ENCODE assay signal across 30 cellular contexts in the genomic region with DNA sequence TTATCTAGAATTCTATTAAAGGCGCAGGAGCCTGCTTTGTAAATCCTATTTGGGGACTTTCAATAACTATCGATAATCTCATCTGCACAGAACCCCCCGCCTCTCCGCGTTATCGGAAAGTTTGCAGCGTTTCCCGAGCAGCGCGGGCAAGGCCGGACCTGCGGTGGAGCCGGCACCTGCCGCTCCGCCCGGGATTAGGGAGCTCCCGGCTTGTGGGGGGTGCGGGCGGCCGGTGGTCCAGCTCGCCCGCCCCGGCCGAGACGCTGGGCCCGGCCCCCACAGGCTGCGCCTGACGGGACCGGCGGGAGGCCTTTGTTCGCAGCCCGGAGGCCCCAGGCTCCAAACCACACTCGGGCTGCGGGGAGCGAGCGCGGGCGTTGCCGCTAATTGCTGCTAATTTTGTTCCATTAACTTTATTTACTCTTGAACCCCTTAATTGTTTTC. TPM values are rescaled to one million over a fixed set of nuclear protein-coding genes. Genes with fewer than 3 reads are reported as not detected.
DNase-seq lines count a peak whose midpoint lies in the region; ATAC-seq and TF ChIP-seq lines count a peak whose summit lies in the region.
"Had no signal": no experiment of that assay in that cellular context is flagged by ENCODE, and none has a peak within 500 bp of the region (broad histone marks: within the 10 kb centered on the region; RNA-seq: fewer than 3 reads in every experiment).

No MANE protein-coding gene starts in this region.

- peak; percentile 32 for DNase-seq in NCI-H146 (lab: John Stamatoyannopoulos, UW)
- DNase-seq in NCI-H146 treated with DMSO at 0.1 percent for 48 hours (lab: John Stamatoyannopoulos, UW; ENCODE audit: unreplicated experiment) = no peak
- DNase-seq in GM23338 (ENCODE audit: low spot score) = peak; percentile 41
- DNase-seq in central memory CD8-positive, alpha-beta T cell (ENCODE audit: low spot score in 2 of 2) = no peak
- DNase-seq in mucosa of descending colon = peak in 2 of 3 donors; percentile 6 to 15
- no peak for DNase-seq in ascending aorta (ENCODE audit: low spot score in 2 of 2)
- no peak for DNase-seq in H9
- DNase-seq in RKO (ENCODE audit: low spot score) = no peak
- DNase-seq: activated CD4-positive, alpha-beta T cell treated with anti-CD3 and anti-CD28 coated beads for 36 hours; activated naive CD4-positive, alpha-beta T cell treated with anti-CD3 and anti-CD28 coated beads, Interleukin-2, amount 50 U/mL, for 16 hours; amygdala; CD4-positive, CD25-positive, alpha-beta regulatory T cell; dorsolateral prefrontal cortex; EL; HFFc6; Kasumi-1; naive B cell; NCI-H187; NCI-H526 treated with DMSO at 0.1 percent for 48 hours; ovary; small intestine; stimulated activated CD8-positive, alpha-beta memory T cell treated with anti-CD3 and anti-CD28 coated beads, Interleukin-4, amount 100 ng/mL, for 48 hours; stomach; thyroid gland had no signal

- no peak overlapping the region for H2BK5ac ChIP-seq in H9 (ENCODE audit: insufficient read length, low read length)

- ATAC-seq in GM23338 (peak; percentile 24), mucosa of descending colon (no peak)
- ATAC-seq in central memory CD8-positive, alpha-beta T cell (replicated peaks; ENCODE audit: extremely low read depth, poor library complexity, severe bottlenecking) = no peak
- ATAC-seq: activated CD4-positive, alpha-beta T cell treated with anti-CD3 and anti-CD28 coated beads for 36 hours; gastroesophageal sphincter had no signal

- no peak overlapping the region for H3T11ph ChIP-seq in H9 (ENCODE audit: low read length)

- H2BK120ac ChIP-seq in H9 (ENCODE audit: low read depth, low read length, poor library complexity, severe bottlenecking) = no peak overlapping the region

- no peak overlapping the region for H2BK12ac ChIP-seq in H9 (ENCODE audit: insufficient read length, low read depth, low read length)

- H4K5ac ChIP-seq in H9 (ENCODE audit: insufficient read length, low read depth, low read length) = no peak overlapping the region

- no peaks in the 10 kb centered on the region; the same call in 1 of the 3 replicates for H3K9me3 Mint-ChIP-seq in GM23338
- no peaks in the 10 kb centered on the region for H3K9me3 Mint-ChIP-seq in central memory CD8-positive, alpha-beta T cell
- H3K9me3 Mint-ChIP-seq in H9 = peaks cover 0 to 2% of the 10 kb centered on the region in 2 experiments; a peak in 3 of 5 replicates
- H3K9me3 Mint-ChIP-seq: HFFc6 had no signal

- no CpG with 5 or more reads among the region's 39 CpGs for WGBS in H9 (ENCODE audit: extremely low coverage, insufficient read length, low lambda C conversion rate)

- H3K27me3 ChIP-seq in GM23338 (ENCODE audit: insufficient read depth) = peaks cover 100% of the 10 kb centered on the region
- peaks cover 74% of the 10 kb centered on the region for H3K27me3 ChIP-seq in ascending aorta
- peaks cover 92% of the 10 kb centered on the region for H3K27me3 ChIP-seq in H9 (ENCODE audit: insufficient read depth, low read length)

- H3K27me3 Mint-ChIP-seq in GM23338 (ENCODE audit: insufficient read depth, low read depth, poor library complexity) = peaks cover 94% of the 10 kb centered on the region
- peaks cover 80% of the 10 kb centered on the region for H3K27me3 Mint-ChIP-seq in central memory CD8-positive, alpha-beta T cell
- peaks cover 97% of the 10 kb centered on the region for H3K27me3 Mint-ChIP-seq in H9 (ENCODE audit: low read depth)

- no peak overlapping the region for H3K4ac ChIP-seq in H9 (ENCODE audit: low read depth, low read length)

- no peaks in the 10 kb centered on the region for H3K36me3 Mint-ChIP-seq in GM23338 (ENCODE audit: low read depth)
- peaks cover 16% of the 10 kb centered on the region for H3K36me3 Mint-ChIP-seq in central memory CD8-positive, alpha-beta T cell (ENCODE audit: insufficient read depth)
- H3K36me3 Mint-ChIP-seq in H9 (ENCODE audit: insufficient read depth in 1 of 3, low read depth in 3 of 3) = peaks cover 0 to 1% (median 0%) of the 10 kb centered on the region in 3 experiments; a peak in 2 of 7 replicates
- H3K36me3 Mint-ChIP-seq: CD4-positive, CD25-positive, alpha-beta regulatory T cell; naive B cell had no signal

- H4K91ac ChIP-seq in H9 (ENCODE audit: insufficient read length, low read depth, low read length) = no peak overlapping the region

- H4K8ac ChIP-seq in H9 (replicated peaks; ENCODE audit: insufficient read length, low read depth, low read length) = no peak overlapping the region

- TF ChIP-seq CTCF in GM23338 (conservative IDR thresholded peaks at IDR 0.05; ENCODE audit: low read depth in 2 of 2) (no peak), mucosa of descending colon (IDR thresholded peaks at IDR 0.05) (no peak), ascending aorta (IDR thresholded peaks at IDR 0.05) (no peak), H9 (conservative IDR thresholded peaks at IDR 0.05) (no peak)

- no peak overlapping the region for H3K56ac ChIP-seq in H9 (ENCODE audit: insufficient read length, low read depth, low read length)

- no peak overlapping the region for H2BK20ac ChIP-seq in H9 (ENCODE audit: low read depth, low read length, poor library complexity, severe bottlenecking)

- H3K9ac ChIP-seq in H9 (ENCODE audit: extremely low read depth, insufficient read length, low read length) = no peak overlapping the region

- H3K36me3 ChIP-seq in GM23338 (ENCODE audit: insufficient read depth) = no peaks in the 10 kb centered on the region
- H3K36me3 ChIP-seq in mucosa of descending colon (ENCODE audit: low read depth) = no peaks in the 10 kb centered on the region
- no peaks in the 10 kb centered on the region for H3K36me3 ChIP-seq in ascending aorta
- H3K36me3 ChIP-seq: gastroesophageal sphincter, ovary, SJSA1, stomach, thyroid gland, vagina had no signal

- H3K79me1 ChIP-seq in H9 (ENCODE audit: insufficient read depth, low read depth, low read length, poor library complexity, severe bottlenecking) = no peaks in the 10 kb centered on the region

- H2BK15ac ChIP-seq in H9 (ENCODE audit: low read depth, low read length) = no peak overlapping the region

- H3K18ac ChIP-seq in H9 (ENCODE audit: insufficient read length, low read depth, low read length) = no peak overlapping the region

- H3K9me2 ChIP-seq in GM23338 (ENCODE audit: insufficient read depth) = no peaks in the 10 kb centered on the region

- peaks cover 27% of the 10 kb centered on the region for H3F3A ChIP-seq in GM23338 (replicated peaks; ENCODE audit: low read depth)

- H3K23ac ChIP-seq in H9 (ENCODE audit: insufficient read length, low read depth, low read length) = no peak overlapping the region

- H3K14ac ChIP-seq in H9 (ENCODE audit: insufficient read depth, low read length) = no peak overlapping the region

- H2AFZ ChIP-seq in GM23338 (no peak overlapping the region), H9 (ENCODE audit: low read length) (no peak overlapping the region)

- H3K79me2 ChIP-seq in GM23338 (replicated peaks; ENCODE audit: insufficient read depth) (no peaks in the 10 kb centered on the region), H9 (ENCODE audit: insufficient read depth, low read length) (no peaks in the 10 kb centered on the region)

- H3K4me1 ChIP-seq in GM23338 (ENCODE audit: insufficient read depth) (peaks cover 63% of the 10 kb centered on the region), mucosa of descending colon (ENCODE audit: low read depth) (no peaks in the 10 kb centered on the region), ascending aorta (peaks cover 2 to 3% of the 10 kb centered on the region in 2 donors), H9 (ENCODE audit: insufficient read depth, low read length) (no peaks in the 10 kb centered on the region)
- H3K4me1 ChIP-seq: SJSA1 had no signal

- H3K4me3 Mint-ChIP-seq in GM23338 (peak overlapping the region; percentile 45; the same call in 1 of the 3 replicates), H9 (no peak overlapping the region)
- H3K4me3 Mint-ChIP-seq in central memory CD8-positive, alpha-beta T cell = peak overlapping the region; percentile 13
- H3K4me3 Mint-ChIP-seq: activated CD4-positive, alpha-beta T cell treated with anti-CD3 and anti-CD28 coated beads for 36 hours; HFFc6 had no signal

- peak overlapping the region; percentile 72 for H3K4me2 ChIP-seq in GM23338
- H3K4me2 ChIP-seq in H9 (ENCODE audit: insufficient read depth, insufficient read length, low read length) = no peak overlapping the region

- H3K23me2 ChIP-seq in H9 (ENCODE audit: insufficient read length, low read depth, low read length, poor library complexity, severe bottlenecking) = no peaks in the 10 kb centered on the region

- H3K4me3 ChIP-seq in GM23338 = peak overlapping the region; percentile 47; the same call in 1 of the 2 replicates
- no peak overlapping the region for H3K4me3 ChIP-seq in mucosa of descending colon
- H3K4me3 ChIP-seq in ascending aorta = no peak overlapping the region
- H3K4me3 ChIP-seq: gastroesophageal sphincter, ovary, SJSA1, stomach, thyroid gland, vagina had no signal

- H3K9me3 ChIP-seq in mucosa of descending colon (no peaks in the 10 kb centered on the region), ascending aorta (no peaks in the 10 kb centered on the region), H9 (ENCODE audit: control insufficient read depth, low read depth, low read length) (no peaks in the 10 kb centered on the region)
- H3K9me3 ChIP-seq: gastroesophageal sphincter, ovary, SJSA1, stomach, thyroid gland, vagina had no signal

- intact Hi-C loops in mucosa of descending colon (cut with DNase I, micrococcal nuclease) (no loop called here), ascending aorta (cut with DNase I) (no loop called here)

- peaks cover 38% of the 10 kb centered on the region for H3K4me1 Mint-ChIP-seq in GM23338
- no peaks in the 10 kb centered on the region for H3K4me1 Mint-ChIP-seq in central memory CD8-positive, alpha-beta T cell
- H3K4me1 Mint-ChIP-seq in H9 = peaks cover 5 to 39% of the 10 kb centered on the region in 2 experiments; a peak in 3 of 4 replicates

- H3K27ac ChIP-seq in GM23338 (ENCODE audit: low read depth) (no peak overlapping the region), ascending aorta (no peak overlapping the region), H9 (ENCODE audit: insufficient read length, low read depth, low read length) (no peak overlapping the region)
- H3K27ac ChIP-seq: gastroesophageal sphincter, ovary, SJSA1, stomach, thyroid gland, vagina had no signal

- H4K20me1 ChIP-seq in GM23338 (replicated peaks; ENCODE audit: insufficient read depth) (peaks cover 30% of the 10 kb centered on the region; the same call in 1 of the 2 replicates), H9 (ENCODE audit: control insufficient read depth, insufficient read depth, insufficient read length) (no peaks in the 10 kb centered on the region)

- H2AK5ac ChIP-seq in H9 (ENCODE audit: insufficient read length, low read length) = no peak overlapping the region

- H3K27ac Mint-ChIP-seq in GM23338 (no peak overlapping the region), H9 (no peak overlapping the region)
- no peak overlapping the region for H3K27ac Mint-ChIP-seq in central memory CD8-positive, alpha-beta T cell (ENCODE audit: low read depth)
- H3K27ac Mint-ChIP-seq: activated CD4-positive, alpha-beta T cell treated with anti-CD3 and anti-CD28 coated beads for 36 hours; CD4-positive, CD25-positive, alpha-beta regulatory T cell; HFFc6 had no signal

TF ChIP-seq in GM23338, 12 proteins besides CTCF, POLR2A, EP300 and RAD21 (continues in another document):
- no peak for TF ChIP-seq STAT1 (IDR thresholded peaks at IDR 0.05; ENCODE audit: unreplicated experiment)

RNA-seq across cellular contexts. Expression of a gene that starts 9.5 kb away (rescaled TPM):
- not detected in 2 replicates for total RNA-seq in GM23338 (2014; rRNA removed; shearing (Covaris generic))
- not detected in 2 replicates for polyA plus RNA-seq in GM23338 (2016; fragmentation: Nextera tagmentation; extraction: Ambion mirVana)
- total RNA-seq in mucosa of descending colon = not detected
- total RNA-seq in ascending aorta = not detected
- total RNA-seq in H9 (2021) = not detected in 2 replicates
- total RNA-seq: activated CD4-positive, alpha-beta T cell treated with anti-CD3 and anti-CD28 coated beads for 36 hours; CD4-positive, CD25-positive, alpha-beta regulatory T cell; dorsolateral prefrontal cortex; fibroblast of lung; gastroesophageal sphincter; HFFc6; liver; ovary; SJSA1; stomach; T-helper 2 cell treated with Interferon-gamma antibody and Interleukin-4, amounts not matched to agents 100 ng/mL and 5 ng/mL, for 36 hours; thyroid gland; vagina had no signal
- polyA plus RNA-seq: CD4-positive, CD25-positive, alpha-beta regulatory T cell; fibroblast of lung; liver; ovary; small intestine; stomach had no signal

Comparison
In these comparisons a context has a peak if more than half of its experiments do, and no peak if none do; other contexts are left out.
1. DNase-seq: peak in NCI-H146 (single experiment), GM23338 (single experiment) and mucosa of descending colon (2 of 3); none in NCI-H146 treated with DMSO at 0.1 percent for 48 hours (single experiment), central memory CD8-positive, alpha-beta T cell (0 of 2), ascending aorta (0 of 2), H9 (single experiment) and RKO (single experiment).
2. H3K4me3 Mint-ChIP-seq: peak in GM23338 (single experiment) and central memory CD8-positive, alpha-beta T cell (single experiment); none in H9 (0 of 2).